In the genomic region with DNA sequence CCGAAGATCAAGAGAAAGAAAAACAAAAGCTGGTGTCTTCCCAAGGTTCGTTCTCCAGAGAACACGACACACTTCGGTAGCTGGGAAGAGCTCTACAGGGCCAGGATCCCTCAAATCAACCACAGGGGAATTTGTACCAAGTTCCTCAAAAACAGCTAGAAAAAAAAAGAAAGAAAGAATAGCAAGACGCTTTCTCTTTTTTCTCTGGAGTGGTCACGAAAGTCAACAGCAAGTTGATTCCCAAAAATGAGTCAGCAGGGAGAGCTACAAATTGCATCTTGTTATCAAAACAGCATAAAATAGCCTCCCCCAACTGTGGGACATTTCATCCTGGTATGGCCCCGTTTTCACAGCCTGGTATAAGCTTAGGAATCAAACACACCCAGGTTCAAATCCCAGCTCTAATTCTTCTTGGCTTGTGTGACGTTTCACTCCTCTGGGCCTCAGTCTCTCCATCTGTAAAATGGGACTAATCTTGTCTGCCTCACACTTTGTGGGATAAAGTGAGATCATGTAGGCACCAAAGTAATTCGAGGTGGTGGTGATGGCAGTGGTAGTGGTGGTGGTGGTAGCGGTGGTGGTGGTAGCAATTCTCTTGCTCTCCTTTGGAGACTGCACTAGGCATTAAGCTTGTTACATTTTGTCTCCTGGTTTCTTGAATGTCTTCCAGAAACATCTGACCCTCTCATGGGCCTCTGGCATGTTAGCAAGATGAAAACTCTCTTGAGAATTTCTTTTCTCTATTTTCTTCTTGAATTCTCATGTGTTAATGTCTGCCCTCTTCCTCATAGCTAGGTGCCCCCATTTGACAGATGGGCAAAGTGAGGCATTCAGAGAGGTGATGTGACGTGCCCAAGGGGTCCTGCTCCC, we compare ENCODE assay signal across 10 cellular contexts. TPM values are rescaled to one million over a fixed set of nuclear protein-coding genes. Genes with fewer than 3 reads are reported as not detected.
DNase-seq lines count a peak whose midpoint lies in the region; ATAC-seq and TF ChIP-seq lines count a peak whose summit lies in the region.
"Had no signal": no experiment of that assay in that cellular context is flagged by ENCODE, and none has a peak within 500 bp of the region (broad histone marks: within the 10 kb centered on the region; RNA-seq: fewer than 3 reads in every experiment).

No MANE protein-coding gene starts in this region.

- no peak overlapping the region for H3K14ac ChIP-seq in mesenchymal stem cell (ENCODE audit: low read length in 2 of 2)

- no peak overlapping the region for H3K4me2 ChIP-seq in mesenchymal stem cell (ENCODE audit: low read length, poor library complexity, severe bottlenecking)

- H3K79me1 ChIP-seq in mesenchymal stem cell (replicated peaks; ENCODE audit: low read length, poor library complexity, severe bottlenecking) = no peaks in the 10 kb centered on the region

- no peaks in the 10 kb centered on the region for H3K27me3 ChIP-seq in CD4-positive, CD25-positive, alpha-beta regulatory T cell (ENCODE audit: control insufficient read depth, insufficient read depth, low read length)
- H3K27me3 ChIP-seq in HL-60 (ENCODE audit: insufficient read depth, poor library complexity, severe bottlenecking) = no peaks in the 10 kb centered on the region
- peaks cover 12 to 25% of the 10 kb centered on the region in 2 experiments for H3K27me3 ChIP-seq in mesenchymal stem cell (ENCODE audit: control insufficient read depth in 1 of 2, insufficient read depth in 1 of 2, low read length in 2 of 2)
- peaks cover 5% of the 10 kb centered on the region for H3K27me3 ChIP-seq in adrenal gland

- peak overlapping the region; percentile 66 for H3K9ac ChIP-seq in mesenchymal stem cell (ENCODE audit: low read length)

- H3K4me1 Mint-ChIP-seq in CD4-positive, CD25-positive, alpha-beta regulatory T cell = peaks cover 0 to 67% (median 33%) of the 10 kb centered on the region in 4 donors

- DNase-seq in CD4-positive, CD25-positive, alpha-beta regulatory T cell = no peak
- peak in 1 of 2 experiments; percentile 25 for DNase-seq in HL-60 (ENCODE audit: low read depth in 1 of 2, low spot score in 1 of 2)
- DNase-seq in activated naive CD4-positive, alpha-beta T cell treated with anti-CD3 and anti-CD28 coated beads, Interleukin-2, amount 50 U/mL, for 72 hours (ENCODE audit: low spot score in 2 of 2) = no peak
- no peak for DNase-seq in mesenchymal stem cell
- no peak for DNase-seq in adrenal gland
- DNase-seq in NCI-H345 (lab: John Stamatoyannopoulos, UW) = no peak
- DNase-seq: HCEC 1CT had no signal

- intact Hi-C loops in adrenal gland (cut with DNase I) = no loop called here

- no peak overlapping the region for H4K8ac ChIP-seq in mesenchymal stem cell (ENCODE audit: low read length)

- no peak overlapping the region for H3K4ac ChIP-seq in mesenchymal stem cell (ENCODE audit: low read depth in 1 of 2, low read length in 2 of 2)

- no peak overlapping the region for H3K4me3 ChIP-seq in CD4-positive, CD25-positive, alpha-beta regulatory T cell (ENCODE audit: low read depth, low read length)
- H3K4me3 ChIP-seq in HL-60 (replicated peaks; ENCODE audit: insufficient read depth, low read length) (no peak overlapping the region), mesenchymal stem cell (ENCODE audit: insufficient read depth in 1 of 2, low read depth in 1 of 2, low read length in 2 of 2) (peak overlapping the region in 1 of 2 experiments; percentile 51), adrenal gland (no peak overlapping the region)

- no peak for TF ChIP-seq POLR2A in adrenal gland (IDR thresholded peaks at IDR 0.05)

- H3K36me3 ChIP-seq in CD4-positive, CD25-positive, alpha-beta regulatory T cell (ENCODE audit: control insufficient read depth, insufficient read depth, low read length) = no peaks in the 10 kb centered on the region
- H3K36me3 ChIP-seq in mesenchymal stem cell (ENCODE audit: control insufficient read depth in 1 of 2, insufficient read depth in 2 of 2, low read depth in 1 of 2, low read length in 2 of 2) = no peaks in the 10 kb centered on the region
- no peaks in the 10 kb centered on the region for H3K36me3 ChIP-seq in adrenal gland (replicated peaks in 1 of 2)

- no peak overlapping the region for H2BK12ac ChIP-seq in mesenchymal stem cell (ENCODE audit: low read length in 2 of 2)

- peak overlapping the region; percentile 89 for H3K27ac ChIP-seq in CD4-positive, CD25-positive, alpha-beta regulatory T cell (ENCODE audit: insufficient read depth, low read length, poor library complexity, severe bottlenecking)
- H3K27ac ChIP-seq in HL-60 (replicated peaks) = peak overlapping the region; percentile 30
- no peak overlapping the region for H3K27ac ChIP-seq in mesenchymal stem cell (ENCODE audit: low read length, poor library complexity, severe bottlenecking)
- H3K27ac ChIP-seq in adrenal gland = no peak overlapping the region

- H3K27me3 Mint-ChIP-seq in CD4-positive, CD25-positive, alpha-beta regulatory T cell = no peaks in the 10 kb centered on the region

- no peak overlapping the region for H3K18ac ChIP-seq in mesenchymal stem cell (ENCODE audit: low read depth in 1 of 2, low read length in 2 of 2)

- H3K9me3 Mint-ChIP-seq in CD4-positive, CD25-positive, alpha-beta regulatory T cell = peaks cover 0 to 3% (median 0%) of the 10 kb centered on the region in 7 donors
- H3K9me3 Mint-ChIP-seq in activated naive CD4-positive, alpha-beta T cell treated with anti-CD3 and anti-CD28 coated beads, Interleukin-2, amount 50 U/mL, for 72 hours = peaks cover 0 to 5% of the 10 kb centered on the region in 2 donors

- ATAC-seq in CD4-positive, CD25-positive, alpha-beta regulatory T cell (ENCODE audit: low read depth in 2 of 2) = no peak
- no peak for ATAC-seq in activated naive CD4-positive, alpha-beta T cell treated with anti-CD3 and anti-CD28 coated beads, Interleukin-2, amount 50 U/mL, for 72 hours
- ATAC-seq in GM18873 (IDR thresholded peaks at IDR 0.05; ENCODE audit: low FRiP score, unreplicated experiment) (no peak), GM19455 (IDR thresholded peaks at IDR 0.05; ENCODE audit: unreplicated experiment) (no peak)

- no peaks in the 10 kb centered on the region for H3K9me3 ChIP-seq in CD4-positive, CD25-positive, alpha-beta regulatory T cell (ENCODE audit: control insufficient read depth in 2 of 2, low read length in 2 of 2)
- H3K9me3 ChIP-seq in mesenchymal stem cell (ENCODE audit: control insufficient read depth, low read length) (no peaks in the 10 kb centered on the region), adrenal gland (replicated peaks in 1 of 3) (no peaks in the 10 kb centered on the region)

- no peak overlapping the region for H4K91ac ChIP-seq in mesenchymal stem cell (ENCODE audit: low read length)

- H3K27ac Mint-ChIP-seq in CD4-positive, CD25-positive, alpha-beta regulatory T cell = peak overlapping the region; percentile 86 to 100 (median 93)
- H3K27ac Mint-ChIP-seq in activated naive CD4-positive, alpha-beta T cell treated with anti-CD3 and anti-CD28 coated beads, Interleukin-2, amount 50 U/mL, for 72 hours = peak overlapping the region; percentile 81 to 100

- H3K36me3 Mint-ChIP-seq in CD4-positive, CD25-positive, alpha-beta regulatory T cell = peaks cover 4% of the 10 kb centered on the region
- H3K36me3 Mint-ChIP-seq in activated naive CD4-positive, alpha-beta T cell treated with anti-CD3 and anti-CD28 coated beads, Interleukin-2, amount 50 U/mL, for 72 hours = peaks cover 34 to 41% of the 10 kb centered on the region in 2 donors

- H3K23ac ChIP-seq in mesenchymal stem cell (ENCODE audit: low read length in 2 of 2) = no peak overlapping the region

- TF ChIP-seq CTCF in HL-60 (IDR thresholded peaks at IDR 0.05; ENCODE audit: insufficient read depth, low read length) = no peak
- TF ChIP-seq CTCF in adrenal gland (IDR thresholded peaks at IDR 0.05) = no peak

- peak overlapping the region; percentile 94 to 98 (median 96) for H3K4me3 Mint-ChIP-seq in CD4-positive, CD25-positive, alpha-beta regulatory T cell

- peaks cover 46% of the 10 kb centered on the region for H3K4me1 ChIP-seq in CD4-positive, CD25-positive, alpha-beta regulatory T cell (ENCODE audit: control insufficient read depth, insufficient read depth, low read length, poor library complexity, severe bottlenecking)
- H3K4me1 ChIP-seq in mesenchymal stem cell (ENCODE audit: control insufficient read depth, insufficient read depth, low read depth, low read length) = peaks cover 8% of the 10 kb centered on the region
- peaks cover 0 to 10% of the 10 kb centered on the region in 2 donors for H3K4me1 ChIP-seq in adrenal gland (replicated peaks in 1 of 2)

- WGBS in mesenchymal stem cell = 79% methylated on average over 10 of the region's 11 CpGs
- 35 to 39% (median 39%) methylated on average over 11 of the region's 11 CpGs for WGBS in adrenal gland, 4 donors

- no peak overlapping the region for H2AK5ac ChIP-seq in mesenchymal stem cell (ENCODE audit: low read length, severe bottlenecking)

- no peak overlapping the region for H2BK15ac ChIP-seq in mesenchymal stem cell (ENCODE audit: low read depth, poor library complexity, severe bottlenecking)

- H2AFZ ChIP-seq in mesenchymal stem cell (ENCODE audit: low read depth, low read length) = no peak overlapping the region

- no peak overlapping the region for H2BK120ac ChIP-seq in mesenchymal stem cell (ENCODE audit: low read depth, low read length)

- no peak overlapping the region for H2BK5ac ChIP-seq in mesenchymal stem cell (ENCODE audit: low read depth, low read length, poor library complexity, severe bottlenecking)

RNA-seq across cellular contexts. Expression of gene IL21R, which starts 1.0 kb away (rescaled TPM):
- 63.1 TPM for total RNA-seq in CD4-positive, CD25-positive, alpha-beta regulatory T cell
- 10 to 100 TPM; 34.3 to 50.7 (median 37.3) TPM for polyA plus RNA-seq in CD4-positive, CD25-positive, alpha-beta regulatory T cell
- total RNA-seq in activated naive CD4-positive, alpha-beta T cell treated with anti-CD3 and anti-CD28 coated beads, Interleukin-2, amount 50 U/mL, for 72 hours = 100 to 1,000 TPM; 103 to 106 TPM
- polyA plus RNA-seq in mesenchymal stem cell (2013, experiment 1 of 2) = 1.6 TPM
- polyA plus RNA-seq in mesenchymal stem cell (2013, experiment 2 of 2) = 1.6 TPM
- total RNA-seq in adrenal gland = 1 to 10 TPM in 1 of 8 donors, under 1 TPM in 6, not detected in 1; 0.14 to 2.6 (median 0.46) TPM
- polyA plus RNA-seq in adrenal gland = under 1 TPM; 0.08 to 0.55 (median 0.17) TPM
- total RNA-seq: occipital lobe had no signal

Comparison
In these comparisons a context has a peak if more than half of its experiments do, and no peak if none do; other contexts are left out.
1. H3K27ac ChIP-seq: peak in CD4-positive, CD25-positive, alpha-beta regulatory T cell (single experiment) and HL-60 (single experiment); none in mesenchymal stem cell (single experiment) and adrenal gland (0 of 5).
2. RNA of gene IL21R, which starts 1.0 kb away (total RNA-seq): 103 to 106 TPM in activated naive CD4-positive, alpha-beta T cell treated with anti-CD3 and anti-CD28 coated beads, Interleukin-2, amount 50 U/mL, for 72 hours and 63.1 TPM in CD4-positive, CD25-positive, alpha-beta regulatory T cell (single experiment); 0.14 to 2.6 TPM in adrenal gland; every median in the first group is over 10 times any median in the second.